ENCODE assay signal across 7 cellular contexts in the genomic region with DNA sequence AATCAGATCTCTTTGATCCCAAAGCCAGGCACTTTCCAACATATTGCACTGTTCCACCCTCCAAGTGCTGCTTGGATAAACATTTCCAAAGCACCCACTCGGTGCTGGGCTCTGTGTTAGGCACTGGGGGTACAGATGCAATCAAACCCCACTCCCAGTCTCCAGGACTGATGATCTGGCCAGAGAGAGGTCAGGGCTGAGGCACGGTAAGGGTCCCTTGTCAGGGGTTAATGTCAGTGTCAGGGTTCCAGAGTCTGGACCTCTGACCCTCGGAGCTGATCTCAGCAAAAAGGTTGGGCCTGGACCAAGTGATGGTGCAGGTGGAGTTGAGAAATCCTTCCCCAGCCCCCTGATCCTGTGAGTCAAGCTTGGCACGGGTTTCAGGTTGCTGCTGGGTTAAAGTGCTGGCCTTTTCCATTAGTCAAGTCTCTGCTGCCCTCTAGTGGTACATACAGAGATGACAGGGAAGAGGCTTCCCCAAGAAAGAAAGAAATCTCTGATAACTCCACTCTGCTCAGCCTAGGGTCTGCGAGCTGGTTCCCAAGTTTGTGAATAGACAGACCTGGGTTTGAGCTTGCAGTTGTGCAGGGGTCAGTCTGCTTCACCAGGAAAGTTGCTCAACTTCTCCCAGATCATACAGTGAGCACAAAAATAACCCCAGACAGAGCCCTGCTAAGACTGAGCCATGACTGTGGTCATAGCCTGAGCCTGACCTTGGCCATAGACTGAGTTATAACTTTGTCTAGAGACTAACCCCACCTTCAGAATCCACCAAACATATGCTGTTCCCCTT.
DNase-seq lines count a peak whose midpoint lies in the region; ATAC-seq and TF ChIP-seq lines count a peak whose summit lies in the region.

No MANE protein-coding gene starts in this region.

- no peak overlapping the region for H3K4me3 ChIP-seq in DOHH2 (ENCODE audit: low read length)
- H3K4me3 ChIP-seq in testis = no peak overlapping the region

- H3K27ac ChIP-seq in DOHH2 (ENCODE audit: low read depth, low read length) (no peak overlapping the region), testis (no peak overlapping the region)

- H3K4me1 ChIP-seq in DOHH2 (ENCODE audit: control insufficient read depth, low read length) (no peaks in the 10 kb centered on the region), testis (no peaks in the 10 kb centered on the region)

- no peak overlapping the region for H3K4me2 ChIP-seq in DOHH2 (ENCODE audit: low read length)

- H3K9me2 ChIP-seq in DOHH2 (replicated peaks; ENCODE audit: control insufficient read depth, low read length) = no peaks in the 10 kb centered on the region

- peak; percentile 87 for TF ChIP-seq CTCF in DOHH2 (IDR thresholded peaks at IDR 0.05; ENCODE audit: low read depth, low read length, poor library complexity, severe bottlenecking)
- TF ChIP-seq CTCF in testis (IDR thresholded peaks at IDR 0.05) = peak; percentile 65 to 89 (median 87)

- peak; percentile 67 for ATAC-seq in GM21717 (IDR thresholded peaks at IDR 0.05; ENCODE audit: unreplicated experiment)

- H3K9me3 ChIP-seq in DOHH2 (ENCODE audit: control insufficient read depth, insufficient read depth, low read length) (no peaks in the 10 kb centered on the region), testis (no peaks in the 10 kb centered on the region)

- DNase-seq in NCI-H1105 treated with DMSO at 0.1 percent for 48 hours (lab: John Stamatoyannopoulos, UW) = peak; percentile 78
- peak; percentile 60 for DNase-seq in T1000 (lab: John Stamatoyannopoulos, UW)
- DNase-seq in dermis microvascular lymphatic vessel endothelial cell (ENCODE audit: low read depth in 2 of 2) = peak; percentile 45 to 70
- peak; percentile 73 to 77 for DNase-seq in lung microvascular endothelial cell (ENCODE audit: low read depth in 2 of 2)
- DNase-seq in testis = peak; percentile 82

- intact Hi-C loops in testis (cut with DNase I; ENCODE audit: low total_unique reads) = no loop called here

- TF ChIP-seq POLR2A in testis (IDR thresholded peaks at IDR 0.05) = no peak

- H3K79me2 ChIP-seq in DOHH2 (ENCODE audit: control insufficient read depth, low read length) = no peaks in the 10 kb centered on the region

- 23 to 25% methylated on average over 5 of the region's 5 CpGs for WGBS in testis, 2 donors

- H3F3A ChIP-seq in DOHH2 (ENCODE audit: control insufficient read depth, insufficient read depth) = no peaks in the 10 kb centered on the region

- H3K27me3 ChIP-seq in DOHH2 (ENCODE audit: control insufficient read depth, low read length) (no peaks in the 10 kb centered on the region), testis (no peaks in the 10 kb centered on the region)

- H4K20me1 ChIP-seq in DOHH2 (ENCODE audit: control insufficient read depth, insufficient read depth, low read depth, low read length) = no peaks in the 10 kb centered on the region

- H3K36me3 ChIP-seq in DOHH2 (ENCODE audit: control insufficient read depth, low read length) (no peaks in the 10 kb centered on the region), testis (ENCODE audit: low read depth, missing control alignments) (no peaks in the 10 kb centered on the region)
